ENCODE assay signal across 17 cellular contexts in genomic region chr5:149202910-149203451, GRCh38.
"Had no signal": no experiment of that assay in that cellular context is flagged by ENCODE, and none has a peak within 500 bp of the region (broad histone marks: within the 10 kb centered on the region; RNA-seq: fewer than 3 reads in every experiment).

No MANE protein-coding gene starts in this region.

- ATAC-seq: heart right ventricle; left lobe of liver; mucosa of descending colon; natural killer cell treated with Interleukin-12 subunit alpha and Interleukin-12 subunit beta and Interleukin-15 and Interleukin-18, amount 100 ng/mL, for 72 hours; pancreas; right cardiac atrium; stimulated activated naive B cell treated with anti-CD40 and anti-IgM and Interleukin-4, amounts not matched to agents 10 μg/mL and 1 μg/mL and 100 μg/mL, for 72 hours had no signal

- H2AFZ ChIP-seq: neural progenitor cell had no signal

- H3K9ac ChIP-seq: neural progenitor cell had no signal

- H3K27me3 ChIP-seq: heart right ventricle, neural progenitor cell, pancreas, uterus had no signal

- H3K4me1 Mint-ChIP-seq: central memory CD8-positive, alpha-beta T cell; neural progenitor cell; stimulated activated naive B cell treated with anti-CD40 and anti-IgM and Interleukin-4, amounts not matched to agents 10 μg/mL and 1 μg/mL and 100 μg/mL, for 72 hours had no signal

- H3K4me1 ChIP-seq: neural progenitor cell, pancreas, uterus had no signal

- H3K36me3 Mint-ChIP-seq: natural killer cell treated with Interleukin-12 subunit alpha and Interleukin-12 subunit beta and Interleukin-15 and Interleukin-18, amount 100 ng/mL, for 72 hours; neural progenitor cell; stimulated activated naive B cell treated with anti-CD40 and anti-IgM and Interleukin-4, amounts not matched to agents 10 μg/mL and 1 μg/mL and 100 μg/mL, for 72 hours had no signal

- DNase-seq: heart right ventricle; islet precursor cell; mammary epithelial cell; mucosa of descending colon; occipital lobe; pancreas; right cardiac atrium; stimulated activated CD4-positive, alpha-beta T cell treated with anti-CD3 and anti-CD28 coated beads, Interleukin-4, amount 100 ng/mL, for 1 hour; stimulated activated naive B cell treated with anti-CD40 and anti-IgM and Interleukin-4, amounts not matched to agents 10 μg/mL and 1 μg/mL and 100 μg/mL, for 72 hours; trophoblast cell; uterus had no signal

- H3K4me3 Mint-ChIP-seq: central memory CD8-positive, alpha-beta T cell; dendritic cell treated with granulocyte-macrophage colony-stimulating factor and Interleukin-4, amounts not matched to agents 40 ng/mL and 50 ng/mL, for 4 days; natural killer cell treated with Interleukin-12 subunit alpha and Interleukin-12 subunit beta and Interleukin-15 and Interleukin-18, amount 100 ng/mL, for 72 hours; neural progenitor cell; stimulated activated naive B cell treated with anti-CD40 and anti-IgM and Interleukin-4, amounts not matched to agents 10 μg/mL and 1 μg/mL and 100 μg/mL, for 72 hours had no signal

- H3K4me3 ChIP-seq: heart right ventricle, mucosa of descending colon, neural progenitor cell, pancreas, uterus had no signal

- H3K27me3 Mint-ChIP-seq: central memory CD8-positive, alpha-beta T cell; dendritic cell treated with granulocyte-macrophage colony-stimulating factor and Interleukin-4, amounts not matched to agents 40 ng/mL and 50 ng/mL, for 4 days; natural killer cell treated with Interleukin-12 subunit alpha and Interleukin-12 subunit beta and Interleukin-15 and Interleukin-18, amount 100 ng/mL, for 72 hours; progenitor cell of endocrine pancreas; stimulated activated naive B cell treated with anti-CD40 and anti-IgM and Interleukin-4, amounts not matched to agents 10 μg/mL and 1 μg/mL and 100 μg/mL, for 72 hours had no signal

- H3K9me3 ChIP-seq: heart right ventricle, mucosa of descending colon, pancreas, uterus had no signal

- H3K36me3 ChIP-seq: neural progenitor cell, pancreas, uterus had no signal

- H3K4me2 ChIP-seq: neural progenitor cell had no signal

- H3K27ac Mint-ChIP-seq: dendritic cell treated with granulocyte-macrophage colony-stimulating factor and Interleukin-4, amounts not matched to agents 40 ng/mL and 50 ng/mL, for 4 days; natural killer cell treated with Interleukin-12 subunit alpha and Interleukin-12 subunit beta and Interleukin-15 and Interleukin-18, amount 100 ng/mL, for 72 hours; neural progenitor cell; progenitor cell of endocrine pancreas; stimulated activated naive B cell treated with anti-CD40 and anti-IgM and Interleukin-4, amounts not matched to agents 10 μg/mL and 1 μg/mL and 100 μg/mL, for 72 hours had no signal

- H3K27ac ChIP-seq: neural progenitor cell, pancreas, uterus had no signal

- H3K9me3 Mint-ChIP-seq: central memory CD8-positive, alpha-beta T cell; dendritic cell treated with granulocyte-macrophage colony-stimulating factor and Interleukin-4, amounts not matched to agents 40 ng/mL and 50 ng/mL, for 4 days; natural killer cell treated with Interleukin-12 subunit alpha and Interleukin-12 subunit beta and Interleukin-15 and Interleukin-18, amount 100 ng/mL, for 72 hours; neural progenitor cell; stimulated activated naive B cell treated with anti-CD40 and anti-IgM and Interleukin-4, amounts not matched to agents 10 μg/mL and 1 μg/mL and 100 μg/mL, for 72 hours had no signal
